Comparison of ENCODE assay signal across 33 cellular contexts in the genomic region with DNA sequence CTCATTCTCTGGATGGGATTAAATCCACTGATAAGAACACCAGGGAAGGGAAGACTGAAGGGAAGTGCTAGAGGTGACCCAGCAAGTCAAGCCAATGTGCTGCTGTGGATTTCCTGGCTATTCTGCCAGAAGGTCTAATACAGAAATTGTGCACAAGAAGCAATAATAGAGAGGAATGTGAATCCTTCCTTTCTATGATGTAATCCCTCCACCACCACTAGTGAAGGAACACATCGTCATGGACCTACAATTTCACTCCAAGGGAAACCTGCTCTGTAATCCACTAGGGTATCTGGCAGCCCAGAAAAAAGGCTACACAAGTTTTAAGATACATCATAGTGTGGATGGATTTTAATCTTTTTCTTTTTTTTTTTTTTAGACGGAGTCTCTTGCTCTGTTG. TPM values are rescaled to one million over a fixed set of nuclear protein-coding genes. Genes with fewer than 3 reads are reported as not detected.
DNase-seq lines count a peak whose midpoint lies in the region; ATAC-seq, FAIRE-seq and TF ChIP-seq lines count a peak whose summit lies in the region.
"Had no signal": no experiment of that assay in that cellular context is flagged by ENCODE, and none has a peak within 500 bp of the region (broad histone marks: within the 10 kb centered on the region; RNA-seq: fewer than 3 reads in every experiment).

No MANE protein-coding gene starts in this region.

- H2BK5ac ChIP-seq in IMR-90 (ENCODE audit: low read depth, low read length, poor library complexity, severe bottlenecking) = no peak overlapping the region

- no peak overlapping the region for H3K4ac ChIP-seq in IMR-90 (ENCODE audit: low read depth, low read length)

- no peak for FAIRE-seq in K562 (lab: Jason Lieb, UNC)
- FAIRE-seq: GM12892 had no signal

- no peak for TF ChIP-seq EP300 in K562 (IDR thresholded peaks at IDR 0.05; ENCODE audit: low read length)

- dilution Hi-C loops in IMR-90 (cut with HindIII; ENCODE audit: low sequenced_read_pairs, unreplicated experiment) = no loop called here

- no peak overlapping the region for H3K23ac ChIP-seq in IMR-90 (ENCODE audit: low read depth, low read length)

- no CpG with 5 or more reads among the region's 2 CpGs for WGBS in IMR-90 (ENCODE audit: extremely low coverage in 2 of 2, insufficient read length in 1 of 2), 2 experiments
- WGBS in K562 (ENCODE audit: insufficient coverage, low coverage, missing lambda C conversion rate) = 71% methylated on average over 2 of the region's 2 CpGs

- no peak overlapping the region for H2AK9ac ChIP-seq in IMR-90 (replicated peaks; ENCODE audit: low read depth, low read length, poor library complexity)

- intact Hi-C loops in IMR-90 (cut with micrococcal nuclease) = no loop called here
- intact Hi-C loops in K562 (cut with micrococcal nuclease) = loop anchor here (10.0 kb wide), 1 partner anchor 65 kb away; no protein-coding TSS in a partner anchor

- H3K27ac ChIP-seq in IMR-90 (ENCODE audit: insufficient read depth, low read length) (no peak overlapping the region), K562 (ENCODE audit: extremely low read depth, low read depth, low read length) (no peak overlapping the region)
- H3K27ac ChIP-seq: gastrocnemius medialis, skin epidermis had no signal

- H4K91ac ChIP-seq in IMR-90 (ENCODE audit: insufficient read depth, low read depth, low read length) = no peak overlapping the region

- H3K36me3 ChIP-seq in IMR-90 (ENCODE audit: control insufficient read depth, insufficient read depth, low read length) (peaks cover 35% of the 10 kb centered on the region), K562 (ENCODE audit: control insufficient read depth, insufficient read depth, low read length) (peaks cover 29% of the 10 kb centered on the region; the same call in 2 of the 3 replicates)

- POLR2A ChIA-PET in IMR-90 (lab: Charles Lee; ENCODE audit: unreplicated experiment) (interaction anchor here (0.6 kb wide), 1 partner anchor 56 kb away, joined by 4 read pairs; no protein-coding TSS in a partner anchor), K562 (lab: Yijun Ruan, JAX) (interaction anchor here (1.5 kb wide), 2 partner anchors 10 to 56 kb away, joined by 3 read pairs; no protein-coding TSS in a partner anchor)

- H2BK15ac ChIP-seq in IMR-90 (ENCODE audit: low read depth, low read length) = no peak overlapping the region

- no peak overlapping the region for H3K9ac ChIP-seq in IMR-90 (ENCODE audit: low read depth, low read length)
- H3K9ac ChIP-seq in K562 (ENCODE audit: insufficient read depth in 1 of 2, low read depth in 2 of 2, low read length in 2 of 2) = no peak overlapping the region

- H3K4me1 ChIP-seq in IMR-90 (ENCODE audit: control insufficient read depth, insufficient read depth, low read length) (no peaks in the 10 kb centered on the region), K562 (replicated peaks in 1 of 2; ENCODE audit: control insufficient read depth in 2 of 2, insufficient read depth in 2 of 2, low read length in 2 of 2) (no peaks in the 10 kb centered on the region; a peak in 1 of 5 replicates)

- no peaks in the 10 kb centered on the region for H3K79me1 ChIP-seq in IMR-90 (ENCODE audit: low read depth in 1 of 2, low read length in 2 of 2)

- H4K8ac ChIP-seq in IMR-90 (ENCODE audit: low read depth in 2 of 2, low read length in 2 of 2) = no peak overlapping the region

- no peaks in the 10 kb centered on the region for H3K79me2 ChIP-seq in K562 (ENCODE audit: control insufficient read depth, insufficient read depth, low read length)

- DNase-seq in AG20443 (ENCODE audit: low spot score) (peak; percentile 39), IMR-90 (peak; percentile 8), K562 (ENCODE audit: extremely low read depth in 1 of 4, low spot score in 3 of 4) (no peak), lung microvascular endothelial cell (ENCODE audit: low read depth in 2 of 2) (peak; percentile 17 to 24), HUDEP-2 (lab: John Stamatoyannopoulos, UW; ENCODE audit: unreplicated experiment in 76 of 76) (no peak), G401 (ENCODE audit: low spot score) (no peak)
- DNase-seq: activated CD4-positive, alpha-beta T cell treated with anti-CD3 and anti-CD28 coated beads, Interleukin-2, amount 10 ng/mL, durations not matched to agents 24 days and 14 days; activated CD8-positive, alpha-beta memory T cell treated with anti-CD3 and anti-CD28 coated beads for 24 hours; activated gamma-delta T cell treated with Interleukin-2 at 50 U/mL for 16 hours; activated naive CD8-positive, alpha-beta T cell treated with anti-CD3 and anti-CD28 coated beads, Interleukin-2, amount 10 ng/mL, durations not matched to agents 7 days and 5 days; caudate nucleus; cortex of kidney; effector memory CD8-positive, alpha-beta T cell; gastrocnemius medialis; H9; kidney glomerular epithelial cell; MV-4-11; NCI-H1436; NCI-H2081; NCI-H345; NCI-H69; nephron progenitor cell; Right ventricle myocardium superior; stimulated activated naive CD8-positive, alpha-beta T cell treated with anti-CD3 and anti-CD28 coated beads, Interleukin-15, Interleukin-2, amounts not matched to agents 100 U/mL and 50 U/mL, for 24 hours; T1000 had no signal

- no peak overlapping the region for H2AK5ac ChIP-seq in IMR-90 (ENCODE audit: low read depth, low read length)

- CTCF ChIA-PET in IMR-90 (lab: Yijun Ruan, JAX) = interaction anchor here (0.8 kb wide), 1 partner anchor 25 kb away, joined by 3 read pairs; no protein-coding TSS in a partner anchor
- CTCF ChIA-PET in K562 (lab: Yijun Ruan, JAX; ENCODE audit: low intra/inter-chr PET ratio) = no interaction called here

- no peak overlapping the region for H2BK20ac ChIP-seq in IMR-90 (ENCODE audit: low read depth, low read length)

- no peaks in the 10 kb centered on the region for H4K20me1 ChIP-seq in IMR-90 (ENCODE audit: insufficient read depth, low read length)
- no peaks in the 10 kb centered on the region for H4K20me1 ChIP-seq in K562 (replicated peaks; ENCODE audit: control insufficient read depth, insufficient read depth, low read length)

- no peak overlapping the region for H3K4me2 ChIP-seq in IMR-90 (ENCODE audit: low read depth, low read length)
- H3K4me2 ChIP-seq in K562 (ENCODE audit: insufficient read depth, low read length) = no peak overlapping the region

- no peak for TF ChIP-seq CTCF in IMR-90 (conservative IDR thresholded peaks at IDR 0.05; ENCODE audit: low read depth, low read length)
- no peak for TF ChIP-seq CTCF in K562 (IDR thresholded peaks at IDR 0.05 in 2 of 3, conservative IDR thresholded peaks at IDR 0.05 in 1 of 3; ENCODE audit: insufficient read depth in 2 of 3, low read depth in 1 of 3, low read length in 3 of 3)

- no peak overlapping the region for H2BK120ac ChIP-seq in IMR-90 (ENCODE audit: low read depth, low read length)

- H3K18ac ChIP-seq in IMR-90 (ENCODE audit: low read depth, low read length) = no peak overlapping the region

- no peak overlapping the region for H4K5ac ChIP-seq in IMR-90 (ENCODE audit: low read depth, low read length)

- in situ Hi-C loops in IMR-90 (cut with MboI; ENCODE audit: low sequenced_read_pairs) (no loop called here), K562 (cut with MboI) (no loop called here), G401 (cut with HindIII; ENCODE audit: low sequenced_read_pairs) (no loop called here)

- no peak for TF ChIP-seq RAD21 in IMR-90 (IDR thresholded peaks at IDR 0.05; ENCODE audit: low read length)
- TF ChIP-seq RAD21 in K562 (CRISPR knock-in tag; conservative IDR thresholded peaks at IDR 0.05 in 1 of 2, IDR thresholded peaks at IDR 0.05 in 1 of 2) = no peak

- H3K4me3 ChIP-seq in IMR-90 (ENCODE audit: insufficient read depth, low read depth, low read length) = no peak overlapping the region
- H3K4me3 ChIP-seq in K562 = no peak overlapping the region
- H3K4me3 ChIP-seq: gastrocnemius medialis, lung, skin epidermis had no signal

- TF ChIP-seq POLR2A in IMR-90 (IDR thresholded peaks at IDR 0.05; ENCODE audit: low read depth, low read length) (no peak), K562 (conservative IDR thresholded peaks at IDR 0.05) (no peak)

- H3K9me3 ChIP-seq in IMR-90 (ENCODE audit: control insufficient read depth, insufficient read depth, low read length) (no peaks in the 10 kb centered on the region), K562 (replicated peaks; ENCODE audit: control insufficient read depth, insufficient read depth, low read depth, low read length) (no peaks in the 10 kb centered on the region)
- H3K9me3 ChIP-seq: gastrocnemius medialis had no signal

- H2AFZ ChIP-seq in IMR-90 (replicated peaks; ENCODE audit: low read length, poor library complexity) = no peak overlapping the region
- no peak overlapping the region for H2AFZ ChIP-seq in K562 (ENCODE audit: low read depth, low read length)

- H3K56ac ChIP-seq in IMR-90 (ENCODE audit: extremely low read depth, insufficient read depth, low read length) = no peak overlapping the region

- no peak overlapping the region for H3K14ac ChIP-seq in IMR-90 (replicated peaks; ENCODE audit: low read depth, low read length)

- ATAC-seq in IMR-90 (ENCODE audit: low read depth) (no peak; the same call in 1 of the 2 replicates), K562 (peak; percentile 38; the same call in 2 of the 3 replicates), HG03097 (IDR thresholded peaks at IDR 0.05; ENCODE audit: low FRiP score, unreplicated experiment) (no peak)
- ATAC-seq: effector memory CD8-positive, alpha-beta T cell; gastrocnemius medialis; Panc1; stimulated activated naive CD8-positive, alpha-beta T cell treated with anti-CD3 and anti-CD28 coated beads, Interleukin-15, Interleukin-2, amounts not matched to agents 100 U/mL and 50 U/mL, for 24 hours had no signal

- no peaks in the 10 kb centered on the region for H3K27me3 ChIP-seq in IMR-90 (ENCODE audit: control insufficient read depth, insufficient read depth, low read length)
- H3K27me3 ChIP-seq in K562 (ENCODE audit: control insufficient read depth in 2 of 2, insufficient read depth in 2 of 2, low read length in 2 of 2) = no peaks in the 10 kb centered on the region
- H3K27me3 ChIP-seq: gastrocnemius medialis had no signal

- BruUV-seq in IMR-90 (replicated peaks; lab: Mats Ljungman, UMichigan) (no TSS peak), K562 (replicated peaks; lab: Mats Ljungman, UMichigan) (no TSS peak)

- H3K9me1 ChIP-seq in IMR-90 (ENCODE audit: insufficient read depth, low read length) (no peaks in the 10 kb centered on the region), K562 (ENCODE audit: control insufficient read depth, insufficient read depth, low read length) (no peaks in the 10 kb centered on the region)

RNA-seq across cellular contexts. Expression of gene LARGE2, which starts 17.4 kb away (rescaled TPM):
- total RNA-seq in IMR-90 (2012; rRNA removed) (not detected in 2 replicates), K562 (2014; rRNA removed) (6.6 and 8.7 TPM in 2 replicates), K562 (2014; rRNA removed; fragmentation: Illumina TruSeq; extraction: Trizol) (1.7 and 2.5 TPM in 2 replicates), K562 (2015; rRNA removed; fragmentation: Illumina TruSeq; extraction: Trizol) (2.6 and 2.7 TPM in 2 replicates), K562 (2021) (12.6 and 14.1 TPM in 2 replicates), lung microvascular endothelial cell (not detected in 2 replicates)
- polyA plus RNA-seq in IMR-90 (2012; rRNA removed) (0.03 and 0.13 TPM in 2 replicates), K562 (2011; rRNA removed) (7.2 and 12.7 TPM in 2 replicates), K562 (2014; fragmentation: Illumina TruSeq; extraction: Trizol) (8.9 and 16.3 TPM in 2 replicates), K562 (2014; fragmentation: Nextera tagmentation; extraction: Ambion mirVana) (under 1 TPM; 0.56 to 0.80 TPM), K562 (2014; rRNA removed) (12.4 and 15.8 TPM in 2 replicates)
- 0.10 and 0.16 TPM in 2 replicates for polyA plus RNA-seq in IMR-90 (2012; cell fraction: cytosol; rRNA removed)
- polyA plus RNA-seq in IMR-90 (2012; cell fraction: nucleus; rRNA removed; ENCODE audit: low replicate concordance) = 0.38 and 0.49 TPM in 2 replicates
- 10.2 and 37.1 TPM in 2 replicates for total RNA-seq in K562 (2011; cell fraction: chromatin; rRNA removed; ENCODE audit: low replicate concordance)
- 31.2 and 41.2 TPM in 2 replicates for total RNA-seq in K562 (2011; cell fraction: nucleolus; rRNA removed)
- total RNA-seq in K562 (2011; cell fraction: nucleoplasm; rRNA removed) = 24.0 and 27.8 TPM in 2 replicates
- polyA plus RNA-seq in K562 (2011; cell fraction: cytosol; rRNA removed) = 14.0 and 25.6 TPM in 2 replicates
- 41.1 and 66.6 TPM in 2 replicates for polyA plus RNA-seq in K562 (2011; cell fraction: nucleus; rRNA removed)
- polyA plus RNA-seq in K562 (2012) = 6.0 and 6.7 TPM in 2 replicates
- polyA minus RNA-seq in K562 (2011; rRNA and poly(A)+ RNA removed) = 2.7 and 3.1 TPM in 2 replicates
- 4.4 and 4.6 TPM in 2 replicates for polyA minus RNA-seq in K562 (2011; cell fraction: cytosol; rRNA and poly(A)+ RNA removed)
- polyA minus RNA-seq in K562 (2011; cell fraction: nucleus; rRNA and poly(A)+ RNA removed) = 7.1 and 8.6 TPM in 2 replicates
- not detected in 2 replicates for total RNA-seq in G401 (2014; rRNA removed; shearing (Covaris generic))
- total RNA-seq: activated CD4-positive, alpha-beta T cell treated with anti-CD3 and anti-CD28 coated beads, Interleukin-2, amount 10 ng/mL, durations not matched to agents 24 days and 14 days; gastrocnemius medialis; osteoblast; Right ventricle myocardium superior had no signal

RNA-seq across cellular contexts. Expression of gene PEX16, which starts 22.2 kb away (rescaled TPM):
- total RNA-seq in IMR-90 (2012; rRNA removed) (15.3 and 17.9 TPM in 2 replicates), K562 (2014; rRNA removed) (43.9 and 48.4 TPM in 2 replicates), K562 (2014; rRNA removed; fragmentation: Illumina TruSeq; extraction: Trizol) (6.0 and 8.9 TPM in 2 replicates), K562 (2015; rRNA removed; fragmentation: Illumina TruSeq; extraction: Trizol) (16.2 and 22.5 TPM in 2 replicates), K562 (2021) (33.7 and 37.3 TPM in 2 replicates), lung microvascular endothelial cell (31.4 and 32.9 TPM in 2 replicates)
- polyA plus RNA-seq in IMR-90 (2012; rRNA removed) (23.3 and 29.4 TPM in 2 replicates), K562 (2011; rRNA removed) (14.6 and 16.6 TPM in 2 replicates), K562 (2014; fragmentation: Illumina TruSeq; extraction: Trizol) (7.5 and 20.4 TPM in 2 replicates), K562 (2014; fragmentation: Nextera tagmentation; extraction: Ambion mirVana) (1 to 10 TPM; 1.5 to 3.9 TPM), K562 (2014; rRNA removed) (30.8 and 38.3 TPM in 2 replicates)
- polyA plus RNA-seq in IMR-90 (2012; cell fraction: cytosol; rRNA removed) = 34.1 and 38.2 TPM in 2 replicates
- 48.3 and 88.8 TPM in 2 replicates for polyA plus RNA-seq in IMR-90 (2012; cell fraction: nucleus; rRNA removed; ENCODE audit: low replicate concordance)
- total RNA-seq in K562 (2011; cell fraction: chromatin; rRNA removed; ENCODE audit: low replicate concordance) = 11.5 and 39.4 TPM in 2 replicates
- 47.2 and 58.2 TPM in 2 replicates for total RNA-seq in K562 (2011; cell fraction: nucleolus; rRNA removed)
- 22.8 and 24.3 TPM in 2 replicates for total RNA-seq in K562 (2011; cell fraction: nucleoplasm; rRNA removed)
- polyA plus RNA-seq in K562 (2011; cell fraction: cytosol; rRNA removed) = 17.9 and 33.5 TPM in 2 replicates
- 42.7 and 61.1 TPM in 2 replicates for polyA plus RNA-seq in K562 (2011; cell fraction: nucleus; rRNA removed)
- 18.8 and 30.4 TPM in 2 replicates for polyA plus RNA-seq in K562 (2012)
- 7.6 and 8.4 TPM in 2 replicates for polyA minus RNA-seq in K562 (2011; rRNA and poly(A)+ RNA removed)
- 15.4 and 23.8 TPM in 2 replicates for polyA minus RNA-seq in K562 (2011; cell fraction: cytosol; rRNA and poly(A)+ RNA removed)
- 24.3 and 25.0 TPM in 2 replicates for polyA minus RNA-seq in K562 (2011; cell fraction: nucleus; rRNA and poly(A)+ RNA removed)
- total RNA-seq in G401 (2014; rRNA removed; shearing (Covaris generic)) = 32.5 and 38.8 TPM in 2 replicates

RNA-seq across cellular contexts. Expression of gene FREY1, which starts 32.8 kb away (rescaled TPM):
- total RNA-seq in IMR-90 (2012; rRNA removed) = 0.83 TPM in 1 of 2 replicates, not detected in the other
- polyA plus RNA-seq in IMR-90 (2012; rRNA removed) = 0.21 and 0.49 TPM in 2 replicates
- 0.10 and 0.11 TPM in 2 replicates for polyA plus RNA-seq in IMR-90 (2012; cell fraction: cytosol; rRNA removed)
- 1.6 and 1.7 TPM in 2 replicates for polyA plus RNA-seq in IMR-90 (2012; cell fraction: nucleus; rRNA removed; ENCODE audit: low replicate concordance)
- 1.1 and 7.5 TPM in 2 replicates for total RNA-seq in K562 (2011; cell fraction: chromatin; rRNA removed; ENCODE audit: low replicate concordance)
- total RNA-seq in K562 (2011; cell fraction: nucleolus; rRNA removed) = 3.9 and 5.7 TPM in 2 replicates
- total RNA-seq in K562 (2011; cell fraction: nucleoplasm; rRNA removed) = 3.1 and 4.0 TPM in 2 replicates
- 1.5 TPM in 1 of 2 replicates, not detected in the other for total RNA-seq in K562 (2014; rRNA removed)
- total RNA-seq in K562 (2014; rRNA removed; fragmentation: Illumina TruSeq; extraction: Trizol) = not detected in 2 replicates
- 0.83 and 1.1 TPM in 2 replicates for total RNA-seq in K562 (2015; rRNA removed; fragmentation: Illumina TruSeq; extraction: Trizol)
- 0.76 and 1.1 TPM in 2 replicates for total RNA-seq in K562 (2021)
- 0.28 TPM in 1 of 2 replicates, not detected in the other for polyA plus RNA-seq in K562 (2011; rRNA removed)
- polyA plus RNA-seq in K562 (2011; cell fraction: cytosol; rRNA removed) = 0.72 and 0.74 TPM in 2 replicates
- polyA plus RNA-seq in K562 (2011; cell fraction: nucleus; rRNA removed) = 1.00 and 1.8 TPM in 2 replicates
- 0.47 and 0.65 TPM in 2 replicates for polyA plus RNA-seq in K562 (2012)
- 0.25 TPM in 1 of 2 replicates, not detected in the other for polyA plus RNA-seq in K562 (2014; fragmentation: Illumina TruSeq; extraction: Trizol)
- not detected for polyA plus RNA-seq in K562 (2014; fragmentation: Nextera tagmentation; extraction: Ambion mirVana)
- not detected in 2 replicates for polyA plus RNA-seq in K562 (2014; rRNA removed)
- polyA minus RNA-seq in K562 (2011; rRNA and poly(A)+ RNA removed) = 0.66 TPM in 1 of 2 replicates, not detected in the other
- polyA minus RNA-seq in K562 (2011; cell fraction: cytosol; rRNA and poly(A)+ RNA removed) = not detected in 2 replicates
- polyA minus RNA-seq in K562 (2011; cell fraction: nucleus; rRNA and poly(A)+ RNA removed) = 4.4 and 5.3 TPM in 2 replicates
- 0.44 and 0.99 TPM in 2 replicates for total RNA-seq in lung microvascular endothelial cell
- total RNA-seq in G401 (2014; rRNA removed; shearing (Covaris generic)) = 0.24 TPM in 1 of 2 replicates, not detected in the other
- total RNA-seq: epithelial cell of proximal tubule, gastrocnemius medialis, mucosa of gallbladder, Right ventricle myocardium superior had no signal

RNA-seq across cellular contexts. Expression of gene MAPK8IP1, which starts 54.4 kb away (rescaled TPM):
- total RNA-seq in IMR-90 (2012; rRNA removed) (6.5 and 6.9 TPM in 2 replicates), K562 (2014; rRNA removed) (5.4 and 8.0 TPM in 2 replicates), K562 (2014; rRNA removed; fragmentation: Illumina TruSeq; extraction: Trizol) (0.89 and 1.5 TPM in 2 replicates), K562 (2015; rRNA removed; fragmentation: Illumina TruSeq; extraction: Trizol) (2.1 and 2.3 TPM in 2 replicates), K562 (2021) (6.6 and 6.9 TPM in 2 replicates), lung microvascular endothelial cell (0.99 and 1.7 TPM in 2 replicates)
- polyA plus RNA-seq in IMR-90 (2012; rRNA removed) (9.6 and 12.4 TPM in 2 replicates), K562 (2011; rRNA removed) (2.5 and 3.9 TPM in 2 replicates), K562 (2014; fragmentation: Illumina TruSeq; extraction: Trizol) (2.9 and 4.0 TPM in 2 replicates), K562 (2014; fragmentation: Nextera tagmentation; extraction: Ambion mirVana) (under 1 TPM; 0.13 to 0.14 TPM), K562 (2014; rRNA removed) (4.3 and 4.9 TPM in 2 replicates)
- 5.9 and 10.4 TPM in 2 replicates for polyA plus RNA-seq in IMR-90 (2012; cell fraction: cytosol; rRNA removed)
- 10.5 and 18.3 TPM in 2 replicates for polyA plus RNA-seq in IMR-90 (2012; cell fraction: nucleus; rRNA removed; ENCODE audit: low replicate concordance)
- total RNA-seq in K562 (2011; cell fraction: chromatin; rRNA removed; ENCODE audit: low replicate concordance) = 1.4 and 6.4 TPM in 2 replicates
- 4.3 and 4.5 TPM in 2 replicates for total RNA-seq in K562 (2011; cell fraction: nucleolus; rRNA removed)
- 2.4 and 2.6 TPM in 2 replicates for total RNA-seq in K562 (2011; cell fraction: nucleoplasm; rRNA removed)
- 4.4 and 9.8 TPM in 2 replicates for polyA plus RNA-seq in K562 (2011; cell fraction: cytosol; rRNA removed)
- polyA plus RNA-seq in K562 (2011; cell fraction: nucleus; rRNA removed) = 7.2 and 11.0 TPM in 2 replicates
- polyA plus RNA-seq in K562 (2012) = 3.3 and 3.7 TPM in 2 replicates
- 1.6 and 1.7 TPM in 2 replicates for polyA minus RNA-seq in K562 (2011; rRNA and poly(A)+ RNA removed)
- 4.6 and 9.6 TPM in 2 replicates for polyA minus RNA-seq in K562 (2011; cell fraction: cytosol; rRNA and poly(A)+ RNA removed)
- 1.5 and 1.7 TPM in 2 replicates for polyA minus RNA-seq in K562 (2011; cell fraction: nucleus; rRNA and poly(A)+ RNA removed)
- 32.5 and 38.5 TPM in 2 replicates for total RNA-seq in G401 (2014; rRNA removed; shearing (Covaris generic))

Comparison
In these comparisons a context has a peak if more than half of its experiments do, and no peak if none do; other contexts are left out.
1. DNase-seq: peak in AG20443 (single experiment), IMR-90 (single experiment) and lung microvascular endothelial cell (2 of 2); none in K562 (0 of 4), HUDEP-2 (0 of 76) and G401 (single experiment).